ENCODE assay signal across 22 cellular contexts in the genomic region with DNA sequence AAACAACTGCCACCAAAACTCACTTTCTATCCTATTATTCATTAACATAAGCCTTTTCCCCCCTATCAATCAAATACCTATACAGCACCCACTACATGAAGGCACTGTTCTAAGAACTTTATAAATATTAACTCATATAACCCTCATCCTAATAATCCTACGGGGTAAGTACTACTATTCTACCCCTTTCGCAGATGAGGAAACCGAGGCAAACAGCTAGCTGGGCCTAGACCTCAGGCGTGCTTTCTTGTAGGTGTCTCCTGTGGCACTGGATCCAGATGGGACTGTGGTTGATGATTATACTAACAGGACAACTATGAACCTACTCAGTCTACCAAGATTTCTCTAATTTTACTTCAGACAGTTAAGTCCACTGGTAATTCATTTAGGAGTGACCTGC.
DNase-seq lines count a peak whose midpoint lies in the region; TF ChIP-seq lines count a peak whose summit lies in the region.
"Had no signal": no experiment of that assay in that cellular context is flagged by ENCODE, and none has a peak within 500 bp of the region (broad histone marks: within the 10 kb centered on the region; RNA-seq: fewer than 3 reads in every experiment).

No MANE protein-coding gene starts in this region.

- TF ChIP-seq CTCF in MCF 10A (IDR thresholded peaks at IDR 0.05; ENCODE audit: unreplicated experiment): no peak
- no peak for TF ChIP-seq CTCF in breast epithelium (IDR thresholded peaks at IDR 0.05)

- BruUV-seq in MCF 10A (replicated peaks; lab: Mats Ljungman, UMichigan): no TSS peak

- no peaks in the 10 kb centered on the region for H3K9me3 ChIP-seq in breast epithelium

- TF ChIP-seq POLR2A in breast epithelium (IDR thresholded peaks at IDR 0.05): no peak

- CTCF ChIA-PET in MCF 10A (lab: Yijun Ruan, JAX): interaction anchor here (1.0 to 1.4 kb wide), 3 partner anchors 11 to 153 kb away, joined by 3 to 8 read pairs (median 3); no protein-coding TSS in a partner anchor

- H3K27ac Mint-ChIP-seq in T-helper 1 cell treated with Interleukin-12 subunit alpha and Interleukin-12 subunit beta and Interleukin-4 antibody, amounts not matched to agents 30 μg/mL and 1 μg/mL, for 36 hours: peak overlapping the region; percentile 26
- peak overlapping the region; percentile 48 for H3K27ac Mint-ChIP-seq in MCF 10A (ENCODE audit: low read depth, unreplicated experiment)

- no peaks in the 10 kb centered on the region for H3K27me3 Mint-ChIP-seq in T-helper 1 cell treated with Interleukin-12 subunit alpha and Interleukin-12 subunit beta and Interleukin-4 antibody, amounts not matched to agents 30 μg/mL and 1 μg/mL, for 36 hours (ENCODE audit: low read depth)
- no peaks in the 10 kb centered on the region for H3K27me3 Mint-ChIP-seq in MCF 10A (ENCODE audit: insufficient read depth, unreplicated experiment)

- no peaks in the 10 kb centered on the region for H3K9me3 Mint-ChIP-seq in T-helper 1 cell treated with Interleukin-12 subunit alpha and Interleukin-12 subunit beta and Interleukin-4 antibody, amounts not matched to agents 30 μg/mL and 1 μg/mL, for 36 hours
- no peaks in the 10 kb centered on the region for H3K9me3 Mint-ChIP-seq in MCF 10A (ENCODE audit: unreplicated experiment)
- H3K9me3 Mint-ChIP-seq: CD14-positive monocyte, H9 had no signal

- POLR2A ChIA-PET in MCF 10A (lab: Yijun Ruan, JAX): interaction anchor here (0.5 to 1.1 kb wide), 2 partner anchors 129 to 469 kb away, joined by 3 to 4 read pairs; no protein-coding TSS in a partner anchor

- H3K4me3 Mint-ChIP-seq in T-helper 1 cell treated with Interleukin-12 subunit alpha and Interleukin-12 subunit beta and Interleukin-4 antibody, amounts not matched to agents 30 μg/mL and 1 μg/mL, for 36 hours: no peak overlapping the region
- H3K4me3 Mint-ChIP-seq in MCF 10A (ENCODE audit: unreplicated experiment): no peak overlapping the region
- H3K4me3 Mint-ChIP-seq: CD14-positive monocyte, H9 had no signal

- no peaks in the 10 kb centered on the region for H3K27me3 ChIP-seq in breast epithelium

- DNase-seq in T-helper 1 cell (no peak), MCF 10A (ENCODE audit: unreplicated experiment) (no peak), breast epithelium (ENCODE audit: low spot score in 2 of 2) (no peak), epithelial cell of prostate (ENCODE audit: low read depth, low spot score) (no peak), HT-29 (ENCODE audit: low spot score) (no peak)
- DNase-seq in stimulated activated CD4-positive, alpha-beta T cell treated with anti-CD3 and anti-CD28 coated beads, Interleukin-15, amount 100 ng/mL, for 24 hours: no peak
- DNase-seq in activated CD4-positive, CD25-positive, alpha-beta regulatory T cell (lab: John Stamatoyannopoulos, UW): no peak
- DNase-seq: AML-193, DMS153, GDM1, H9, NCI-H1436, NCI-H1930, NCI-H345, NCI-H524 treated with DMSO at 0.1 percent for 48 hours, PC-3, RPMI8226, SIG-M5 had no signal

- peaks cover 39% of the 10 kb centered on the region for H3K36me3 Mint-ChIP-seq in T-helper 1 cell treated with Interleukin-12 subunit alpha and Interleukin-12 subunit beta and Interleukin-4 antibody, amounts not matched to agents 30 μg/mL and 1 μg/mL, for 36 hours (ENCODE audit: low read depth)
- H3K36me3 Mint-ChIP-seq in MCF 10A (ENCODE audit: insufficient read depth, unreplicated experiment): peaks cover 100% of the 10 kb centered on the region

- no peak overlapping the region for H3K4me3 ChIP-seq in breast epithelium

- intact Hi-C loops in MCF 10A (cut with micrococcal nuclease) (no loop called here), breast epithelium (cut with DNase I; ENCODE audit: low total_unique reads) (no loop called here)

- H3K27ac ChIP-seq in breast epithelium: no peak overlapping the region
- peak overlapping the region; percentile 20 for H3K27ac ChIP-seq in epithelial cell of prostate
- H3K27ac ChIP-seq: 22Rv1, KMS-11 had no signal

- no peaks in the 10 kb centered on the region for H3K4me1 ChIP-seq in breast epithelium

- peaks cover 9% of the 10 kb centered on the region for H3K4me1 Mint-ChIP-seq in T-helper 1 cell treated with Interleukin-12 subunit alpha and Interleukin-12 subunit beta and Interleukin-4 antibody, amounts not matched to agents 30 μg/mL and 1 μg/mL, for 36 hours (ENCODE audit: low read depth)
- H3K4me1 Mint-ChIP-seq in MCF 10A (ENCODE audit: insufficient read depth, unreplicated experiment): no peaks in the 10 kb centered on the region
- H3K4me1 Mint-ChIP-seq: CD14-positive monocyte had no signal

- peaks cover 5% of the 10 kb centered on the region for H3K36me3 ChIP-seq in breast epithelium
